Comparison of ENCODE assay signal across 1 cellular context in genomic region chr16:16004314-16004749, GRCh38.
TF ChIP-seq lines count a peak whose summit lies in the region.

No MANE protein-coding gene starts in this region.

TF ChIP-seq in HepG2, 621 proteins besides CTCF, POLR2A, EP300 and RAD21:
- TF ChIP-seq STAT6 (CRISPR knock-in tag; IDR thresholded peaks at IDR 0.05; ENCODE audit: borderline replicate concordance), result no peak
- no peak for TF ChIP-seq FUBP1 (CRISPR knock-in tag; IDR thresholded peaks at IDR 0.05; ENCODE audit: borderline replicate concordance)
- TF ChIP-seq NFATC3 (CRISPR knock-in tag; IDR thresholded peaks at IDR 0.05), result no peak
- TF ChIP-seq SP4 (CRISPR knock-in tag; IDR thresholded peaks at IDR 0.05), result no peak
- TF ChIP-seq ZNF20 (CRISPR knock-in tag; IDR thresholded peaks at IDR 0.05), result no peak
